Comparison of ENCODE assay signal across 10 cellular contexts in genomic region chr22:50675553-50676199, GRCh38. TPM values are rescaled to one million over a fixed set of nuclear protein-coding genes. Genes with fewer than 3 reads are reported as not detected.
DNase-seq lines count a peak whose midpoint lies in the region; ATAC-seq, FAIRE-seq and TF ChIP-seq lines count a peak whose summit lies in the region.
"Had no signal": no experiment of that assay in that cellular context is flagged by ENCODE, and none has a peak within 500 bp of the region (broad histone marks: within the 10 kb centered on the region; RNA-seq: fewer than 3 reads in every experiment).

No MANE protein-coding gene starts in this region.

- no peak for FAIRE-seq in HepG2 (lab: Jason Lieb, UNC)
- FAIRE-seq: small intestine had no signal

- ATAC-seq in HepG2: no peak

- no peaks in the 10 kb centered on the region for H3K79me2 ChIP-seq in HepG2 (ENCODE audit: insufficient read depth, low read length)

- H3K36me3 Mint-ChIP-seq in activated CD4-positive, alpha-beta T cell treated with anti-CD3 and anti-CD28 coated beads, Interleukin-2, amount 10 ng/mL, durations not matched to agents 24 days and 14 days (ENCODE audit: low read depth): no peaks in the 10 kb centered on the region
- H3K36me3 Mint-ChIP-seq in activated naive CD8-positive, alpha-beta T cell treated with anti-CD3 and anti-CD28 coated beads for 36 hours: no peaks in the 10 kb centered on the region
- no peaks in the 10 kb centered on the region for H3K36me3 Mint-ChIP-seq in stimulated activated naive CD8-positive, alpha-beta T cell treated with anti-CD3 and anti-CD28 coated beads, Interleukin-15, Interleukin-2, amounts not matched to agents 100 ng/mL and 50 ng/mL, for 24 hours (ENCODE audit: low read depth)

- no peaks in the 10 kb centered on the region for H3K9me3 ChIP-seq in HepG2 (ENCODE audit: low read length)
- H3K9me3 ChIP-seq: thoracic aorta had no signal

- peaks cover 5% of the 10 kb centered on the region for H3K4me1 Mint-ChIP-seq in activated CD4-positive, alpha-beta T cell treated with anti-CD3 and anti-CD28 coated beads, Interleukin-2, amount 10 ng/mL, durations not matched to agents 24 days and 14 days
- H3K4me1 Mint-ChIP-seq in activated naive CD8-positive, alpha-beta T cell treated with anti-CD3 and anti-CD28 coated beads for 36 hours: peaks cover 6% of the 10 kb centered on the region
- H3K4me1 Mint-ChIP-seq in stimulated activated naive CD8-positive, alpha-beta T cell treated with anti-CD3 and anti-CD28 coated beads, Interleukin-15, Interleukin-2, amounts not matched to agents 100 ng/mL and 50 ng/mL, for 24 hours (ENCODE audit: low read depth): peaks cover 7% of the 10 kb centered on the region

- peaks cover 2 to 17% of the 10 kb centered on the region in 2 experiments; a peak in 3 of 5 replicates for H3K27me3 ChIP-seq in HepG2 (ENCODE audit: control insufficient read depth in 1 of 2, insufficient read depth in 2 of 2, low read length in 2 of 2)

- H3K9me3 Mint-ChIP-seq in activated CD4-positive, alpha-beta T cell treated with anti-CD3 and anti-CD28 coated beads, Interleukin-2, amount 10 ng/mL, durations not matched to agents 24 days and 14 days: no peaks in the 10 kb centered on the region
- H3K9me3 Mint-ChIP-seq in activated naive CD8-positive, alpha-beta T cell treated with anti-CD3 and anti-CD28 coated beads for 36 hours: no peaks in the 10 kb centered on the region
- no peaks in the 10 kb centered on the region for H3K9me3 Mint-ChIP-seq in stimulated activated naive CD8-positive, alpha-beta T cell treated with anti-CD3 and anti-CD28 coated beads, Interleukin-15, Interleukin-2, amounts not matched to agents 100 ng/mL and 50 ng/mL, for 24 hours

- no peak for TF ChIP-seq EP300 in HepG2 (IDR thresholded peaks at IDR 0.05; ENCODE audit: low read depth in 2 of 2, low read length in 2 of 2)
- no peak for TF ChIP-seq EP300 in HepG2 (CRISPR knock-in tag; IDR thresholded peaks at IDR 0.05; ENCODE audit: borderline replicate concordance)

- no peak for TF ChIP-seq CTCF in HepG2 (CRISPR knock-in tag; IDR thresholded peaks at IDR 0.05)

- in situ Hi-C loops in HepG2 (cut with HindIII; ENCODE audit: extremely low pct_ligation_motif_present, low pct_unique_long_range_greater_than_20kb): no loop called here

- peaks cover 47% of the 10 kb centered on the region for H3K4me1 ChIP-seq in HepG2 (ENCODE audit: insufficient read depth, low read length)

- BruUV-seq in HepG2 (replicated peaks; lab: Mats Ljungman, UMichigan): no TSS peak

- H4K20me1 ChIP-seq in HepG2 (ENCODE audit: insufficient read depth, low read length): no peaks in the 10 kb centered on the region

- intact Hi-C loops in activated CD4-positive, alpha-beta T cell treated with anti-CD3 and anti-CD28 coated beads, Interleukin-2, amount 10 ng/mL, durations not matched to agents 24 days and 14 days (cut with micrococcal nuclease): no loop called here
- intact Hi-C loops in HepG2 (cut with micrococcal nuclease; ENCODE audit: unreplicated experiment): no loop called here

- no peak for DNase-seq in activated CD4-positive, alpha-beta T cell treated with anti-CD3 and anti-CD28 coated beads, Interleukin-2, amount 10 ng/mL, durations not matched to agents 24 days and 14 days
- DNase-seq in activated CD4-positive, alpha-beta T cell treated with anti-CD3 and anti-CD28 coated beads, Interleukin-2, amount 50 U/mL, for 48 hours: no peak
- no peak for DNase-seq in activated naive CD8-positive, alpha-beta T cell treated with anti-CD3 and anti-CD28 coated beads for 36 hours
- DNase-seq in HepG2 (ENCODE audit: low spot score) (no peak), GF-D8 (lab: John Stamatoyannopoulos, UW) (no peak), RKO (ENCODE audit: low spot score) (no peak), NCI-H2081 treated with DMSO at 0.1 percent for 48 hours (lab: John Stamatoyannopoulos, UW) (no peak)

- no peak overlapping the region for H3K27ac ChIP-seq in HepG2 (ENCODE audit: extremely low read length, insufficient read depth, low read length)
- H3K27ac ChIP-seq: thoracic aorta had no signal

- peak overlapping the region; percentile 5 for H3K4me3 Mint-ChIP-seq in activated CD4-positive, alpha-beta T cell treated with anti-CD3 and anti-CD28 coated beads, Interleukin-2, amount 10 ng/mL, durations not matched to agents 24 days and 14 days
- H3K4me3 Mint-ChIP-seq in activated naive CD8-positive, alpha-beta T cell treated with anti-CD3 and anti-CD28 coated beads for 36 hours: peak overlapping the region; percentile 2
- H3K4me3 Mint-ChIP-seq in stimulated activated naive CD8-positive, alpha-beta T cell treated with anti-CD3 and anti-CD28 coated beads, Interleukin-15, Interleukin-2, amounts not matched to agents 100 ng/mL and 50 ng/mL, for 24 hours: peak overlapping the region; percentile 8

- H2AFZ ChIP-seq in HepG2 (ENCODE audit: low read length): no peak overlapping the region

- peak overlapping the region; percentile 79 for H3K4me2 ChIP-seq in HepG2 (ENCODE audit: low read depth, low read length)

- POLR2A ChIA-PET in HepG2 (lab: Yijun Ruan, JAX): interaction anchor here (1.1 to 1.3 kb wide), 2 partner anchors 34 to 35 kb away, joined by 3 to 4 read pairs; no protein-coding TSS in a partner anchor

- H3K27ac Mint-ChIP-seq in activated CD4-positive, alpha-beta T cell treated with anti-CD3 and anti-CD28 coated beads, Interleukin-2, amount 10 ng/mL, durations not matched to agents 24 days and 14 days: no peak overlapping the region
- H3K27ac Mint-ChIP-seq in activated naive CD8-positive, alpha-beta T cell treated with anti-CD3 and anti-CD28 coated beads for 36 hours: no peak overlapping the region
- no peak overlapping the region for H3K27ac Mint-ChIP-seq in stimulated activated naive CD8-positive, alpha-beta T cell treated with anti-CD3 and anti-CD28 coated beads, Interleukin-15, Interleukin-2, amounts not matched to agents 100 ng/mL and 50 ng/mL, for 24 hours

- no peak for TF ChIP-seq POLR2A in HepG2 (IDR thresholded peaks at IDR 0.05; ENCODE audit: insufficient read depth in 1 of 2, low read depth in 2 of 2, low read length in 2 of 2)

- H3K9ac ChIP-seq in HepG2 (ENCODE audit: insufficient read depth, low read depth, low read length): 0 out of 2 replicates have a peak overlapping the region, but pooled peaks have one; percentile 17

- peaks cover 44% of the 10 kb centered on the region for H3K27me3 Mint-ChIP-seq in activated CD4-positive, alpha-beta T cell treated with anti-CD3 and anti-CD28 coated beads, Interleukin-2, amount 10 ng/mL, durations not matched to agents 24 days and 14 days
- peaks cover 31% of the 10 kb centered on the region for H3K27me3 Mint-ChIP-seq in activated naive CD8-positive, alpha-beta T cell treated with anti-CD3 and anti-CD28 coated beads for 36 hours
- peaks cover 24% of the 10 kb centered on the region for H3K27me3 Mint-ChIP-seq in stimulated activated naive CD8-positive, alpha-beta T cell treated with anti-CD3 and anti-CD28 coated beads, Interleukin-15, Interleukin-2, amounts not matched to agents 100 ng/mL and 50 ng/mL, for 24 hours

- 81% methylated on average over 9 of the region's 9 CpGs for WGBS in HepG2 (ENCODE audit: low lambda C conversion rate)

- CTCF ChIA-PET in HepG2 (lab: Yijun Ruan, JAX; ENCODE audit: low intra/inter-chr PET ratio, low total read pairs): no interaction called here

- 0 out of 5 replicates have a peak, but pooled peaks cover 0 to 3% of the 10 kb centered on the region in 2 experiments for H3K36me3 ChIP-seq in HepG2 (replicated peaks in 1 of 2; ENCODE audit: control insufficient read depth in 1 of 2, insufficient read depth in 2 of 2, low read length in 2 of 2)
- H3K36me3 ChIP-seq: thoracic aorta had no signal

- no peak for TF ChIP-seq RAD21 in HepG2 (CRISPR knock-in tag; IDR thresholded peaks at IDR 0.05)

- peak overlapping the region; percentile 66 to 79 (median 68); a peak in 5 of 6 replicates for H3K4me3 ChIP-seq in HepG2 (replicated peaks in 1 of 3; ENCODE audit: insufficient read depth in 1 of 3, low read depth in 2 of 3, low read length in 3 of 3)

RNA-seq across cellular contexts. Expression of gene SHANK3, which starts 3.1 kb away (rescaled TPM):
- total RNA-seq in activated CD4-positive, alpha-beta T cell treated with anti-CD3 and anti-CD28 coated beads, Interleukin-2, amount 10 ng/mL, durations not matched to agents 24 days and 14 days: 0.17 and 0.21 TPM in 2 replicates
- under 1 TPM; 0.27 to 0.30 TPM for total RNA-seq in activated naive CD8-positive, alpha-beta T cell treated with anti-CD3 and anti-CD28 coated beads for 36 hours
- 1.9 and 2.9 TPM in 2 replicates for total RNA-seq in HepG2 (2016; rRNA removed; fragmentation: Illumina TruSeq; extraction: Trizol)
- 0.79 and 1.0 TPM in 2 replicates for total RNA-seq in HepG2 (2016; cell fraction: cytosol; rRNA removed; fragmentation: Illumina TruSeq; extraction: Trizol; ENCODE audit: low read depth)
- 1.7 and 2.9 TPM in 2 replicates for total RNA-seq in HepG2 (2016; cell fraction: insoluble cytoplasmic fraction; rRNA removed; fragmentation: Illumina TruSeq; extraction: Trizol)
- 2.3 TPM in 2 replicates for total RNA-seq in HepG2 (2016; cell fraction: membrane; rRNA removed; fragmentation: Illumina TruSeq; extraction: Trizol)
- 2.9 and 3.7 TPM in 2 replicates for total RNA-seq in HepG2 (2016; cell fraction: nucleus; rRNA removed; fragmentation: Illumina TruSeq; extraction: Trizol)
- 4.6 and 6.5 TPM in 2 replicates for polyA plus RNA-seq in HepG2 (2011; rRNA removed)
- polyA plus RNA-seq in HepG2 (2011; cell fraction: cytosol; rRNA removed): 3.0 and 3.9 TPM in 2 replicates
- 25.0 and 33.1 TPM in 2 replicates for polyA plus RNA-seq in HepG2 (2011; cell fraction: nucleus; rRNA removed)
- 7.9 and 8.7 TPM in 2 replicates for polyA plus RNA-seq in HepG2 (2012)
- polyA plus RNA-seq in HepG2 (2016; cell fraction: cytosol; fragmentation: Illumina TruSeq; extraction: Trizol; ENCODE audit: low read depth): 0.66 and 0.71 TPM in 2 replicates
- polyA plus RNA-seq in HepG2 (2016; cell fraction: insoluble cytoplasmic fraction; fragmentation: Illumina TruSeq; extraction: Trizol; ENCODE audit: low read depth): 3.0 and 4.2 TPM in 2 replicates
- 1.6 and 1.9 TPM in 2 replicates for polyA plus RNA-seq in HepG2 (2016; cell fraction: membrane; fragmentation: Illumina TruSeq; extraction: Trizol; ENCODE audit: low read depth)
- polyA plus RNA-seq in HepG2 (2016; cell fraction: nucleus; fragmentation: Illumina TruSeq; extraction: Trizol; ENCODE audit: insufficient read depth, low read depth): 14.0 and 17.0 TPM in 2 replicates
- polyA minus RNA-seq in HepG2 (2011; rRNA and poly(A)+ RNA removed; ENCODE audit: low replicate concordance): 0.07 and 4.8 TPM in 2 replicates
- polyA minus RNA-seq in HepG2 (2011; cell fraction: cytosol; rRNA and poly(A)+ RNA removed): 5.2 and 5.4 TPM in 2 replicates
- polyA minus RNA-seq in HepG2 (2011; cell fraction: nucleus; rRNA and poly(A)+ RNA removed): 5.8 and 5.9 TPM in 2 replicates

RNA-seq across cellular contexts. Expression of gene ARSA, which starts 47.7 kb away (rescaled TPM):
- 20.6 and 22.1 TPM in 2 replicates for total RNA-seq in activated CD4-positive, alpha-beta T cell treated with anti-CD3 and anti-CD28 coated beads, Interleukin-2, amount 10 ng/mL, durations not matched to agents 24 days and 14 days
- total RNA-seq in activated naive CD8-positive, alpha-beta T cell treated with anti-CD3 and anti-CD28 coated beads for 36 hours: 10 to 100 TPM; 12.6 to 13.5 TPM
- total RNA-seq in HepG2 (2016; rRNA removed; fragmentation: Illumina TruSeq; extraction: Trizol): 3.8 and 9.0 TPM in 2 replicates
- 1.6 and 2.0 TPM in 2 replicates for total RNA-seq in HepG2 (2016; cell fraction: cytosol; rRNA removed; fragmentation: Illumina TruSeq; extraction: Trizol; ENCODE audit: low read depth)
- 3.7 and 9.9 TPM in 2 replicates for total RNA-seq in HepG2 (2016; cell fraction: insoluble cytoplasmic fraction; rRNA removed; fragmentation: Illumina TruSeq; extraction: Trizol)
- 2.6 and 3.5 TPM in 2 replicates for total RNA-seq in HepG2 (2016; cell fraction: membrane; rRNA removed; fragmentation: Illumina TruSeq; extraction: Trizol)
- 11.3 and 13.3 TPM in 2 replicates for total RNA-seq in HepG2 (2016; cell fraction: nucleus; rRNA removed; fragmentation: Illumina TruSeq; extraction: Trizol)
- polyA plus RNA-seq in HepG2 (2011; rRNA removed): 11.5 and 19.0 TPM in 2 replicates
- polyA plus RNA-seq in HepG2 (2011; cell fraction: cytosol; rRNA removed): 5.2 and 7.9 TPM in 2 replicates
- 58.3 and 62.0 TPM in 2 replicates for polyA plus RNA-seq in HepG2 (2011; cell fraction: nucleus; rRNA removed)
- 11.0 and 15.5 TPM in 2 replicates for polyA plus RNA-seq in HepG2 (2012)
- 2.4 and 2.9 TPM in 2 replicates for polyA plus RNA-seq in HepG2 (2016; cell fraction: cytosol; fragmentation: Illumina TruSeq; extraction: Trizol; ENCODE audit: low read depth)
- 4.2 and 5.5 TPM in 2 replicates for polyA plus RNA-seq in HepG2 (2016; cell fraction: insoluble cytoplasmic fraction; fragmentation: Illumina TruSeq; extraction: Trizol; ENCODE audit: low read depth)
- 3.1 and 3.4 TPM in 2 replicates for polyA plus RNA-seq in HepG2 (2016; cell fraction: membrane; fragmentation: Illumina TruSeq; extraction: Trizol; ENCODE audit: low read depth)
- polyA plus RNA-seq in HepG2 (2016; cell fraction: nucleus; fragmentation: Illumina TruSeq; extraction: Trizol; ENCODE audit: insufficient read depth, low read depth): 25.4 and 29.9 TPM in 2 replicates
- polyA minus RNA-seq in HepG2 (2011; rRNA and poly(A)+ RNA removed; ENCODE audit: low replicate concordance): 2.0 and 19.4 TPM in 2 replicates
- polyA minus RNA-seq in HepG2 (2011; cell fraction: cytosol; rRNA and poly(A)+ RNA removed): 6.5 and 8.6 TPM in 2 replicates
- 7.1 and 7.6 TPM in 2 replicates for polyA minus RNA-seq in HepG2 (2011; cell fraction: nucleus; rRNA and poly(A)+ RNA removed)
